In the genomic region with DNA sequence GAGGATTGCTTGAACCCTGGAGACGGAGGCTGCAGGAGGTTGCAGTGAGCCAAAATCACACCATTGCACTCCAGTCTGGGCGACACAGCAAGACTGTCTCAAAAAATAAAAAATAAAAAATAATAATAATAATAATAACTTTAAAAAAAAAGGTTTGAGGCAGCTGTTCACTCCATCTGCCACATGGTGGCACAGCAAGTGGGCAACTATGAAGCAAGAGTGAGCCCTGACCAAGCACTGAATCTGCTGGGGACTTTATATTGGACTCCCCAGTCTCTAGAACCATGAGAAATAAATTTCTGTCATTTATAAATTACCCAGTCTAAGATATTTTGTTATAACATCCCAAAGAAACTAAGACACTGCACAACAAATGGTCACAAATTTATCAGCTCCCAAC, we compare ENCODE assay signal across 11 cellular contexts. TPM values are rescaled to one million over a fixed set of nuclear protein-coding genes. Genes with fewer than 3 reads are reported as not detected.
DNase-seq lines count a peak whose midpoint lies in the region; ATAC-seq, FAIRE-seq and TF ChIP-seq lines count a peak whose summit lies in the region.
"Had no signal": no experiment of that assay in that cellular context is flagged by ENCODE, and none has a peak within 500 bp of the region (broad histone marks: within the 10 kb centered on the region; RNA-seq: fewer than 3 reads in every experiment).

No MANE protein-coding gene starts in this region.

- peaks cover 6% of the 10 kb centered on the region for H3K27me3 Mint-ChIP-seq in GM23338 (ENCODE audit: insufficient read depth, low read depth, poor library complexity)
- no peaks in the 10 kb centered on the region for H3K27me3 Mint-ChIP-seq in astrocyte (ENCODE audit: low read depth, unreplicated experiment)

- 33% methylated on average over 2 of the region's 2 CpGs for WGBS in right lobe of liver (ENCODE audit: insufficient coverage, low coverage, low lambda C conversion rate, missing lambda C conversion rate)

- no peaks in the 10 kb centered on the region for H3K9me2 ChIP-seq in GM23338 (ENCODE audit: insufficient read depth)

- H3K27me3 ChIP-seq in GM23338 (ENCODE audit: insufficient read depth) (no peaks in the 10 kb centered on the region), astrocyte (ENCODE audit: insufficient read depth, low read length) (no peaks in the 10 kb centered on the region), right lobe of liver (no peaks in the 10 kb centered on the region)

- H3K4me1 ChIP-seq in GM23338 (ENCODE audit: insufficient read depth) (peaks cover 5% of the 10 kb centered on the region; the same call in 1 of the 2 replicates), astrocyte (ENCODE audit: insufficient read depth, low read length) (peaks cover 6% of the 10 kb centered on the region), right lobe of liver (no peaks in the 10 kb centered on the region)

- H3K27ac ChIP-seq in GM23338 (ENCODE audit: low read depth) (no peak overlapping the region), astrocyte (ENCODE audit: low read depth, low read length) (no peak overlapping the region), right lobe of liver (no peak overlapping the region)

- H3K9ac ChIP-seq in astrocyte (ENCODE audit: low read length) = no peak overlapping the region

- H3K4me2 ChIP-seq in GM23338 (no peak overlapping the region), astrocyte (ENCODE audit: low read length) (no peak overlapping the region)

- ATAC-seq in GM23338 (no peak; the same call in 2 of the 3 replicates), right lobe of liver (peak; percentile 79 to 89 (median 84)), HG03460 (IDR thresholded peaks at IDR 0.05; ENCODE audit: unreplicated experiment) (no peak), GM19452 (IDR thresholded peaks at IDR 0.05; ENCODE audit: unreplicated experiment) (no peak), HG03045 (IDR thresholded peaks at IDR 0.05; ENCODE audit: unreplicated experiment) (no peak)

- no peaks in the 10 kb centered on the region; the same call in 1 of the 2 replicates for H4K20me1 ChIP-seq in GM23338 (replicated peaks; ENCODE audit: insufficient read depth)
- no peaks in the 10 kb centered on the region for H4K20me1 ChIP-seq in astrocyte (ENCODE audit: insufficient read depth, low read length)

- H3K9me3 Mint-ChIP-seq in GM23338 = peaks cover 4% of the 10 kb centered on the region; the same call in 1 of the 3 replicates
- H3K9me3 Mint-ChIP-seq in astrocyte (ENCODE audit: unreplicated experiment) = peaks cover 1% of the 10 kb centered on the region
- H3K9me3 Mint-ChIP-seq: activated naive CD4-positive, alpha-beta T cell treated with anti-CD3 and anti-CD28 coated beads for 36 hours had no signal

- no peak overlapping the region for H2AFZ ChIP-seq in GM23338
- H2AFZ ChIP-seq in astrocyte (ENCODE audit: low read depth, low read length) = no peak overlapping the region

- H3K79me2 ChIP-seq in GM23338 (replicated peaks; ENCODE audit: insufficient read depth) (no peaks in the 10 kb centered on the region), astrocyte (ENCODE audit: insufficient read depth, low read length) (no peaks in the 10 kb centered on the region)

- no peaks in the 10 kb centered on the region for H3K36me3 ChIP-seq in GM23338 (ENCODE audit: insufficient read depth)
- no peaks in the 10 kb centered on the region for H3K36me3 ChIP-seq in astrocyte (ENCODE audit: insufficient read depth, low read length)
- no peaks in the 10 kb centered on the region for H3K36me3 ChIP-seq in right lobe of liver

- intact Hi-C loops in right lobe of liver (cut with DNase I) = no loop called here

- H3F3A ChIP-seq in GM23338 (replicated peaks; ENCODE audit: low read depth) = no peaks in the 10 kb centered on the region

- H3K4me3 ChIP-seq in GM23338 (no peak overlapping the region), astrocyte (ENCODE audit: insufficient read depth, low read depth, low read length) (no peak overlapping the region), right lobe of liver (no peak overlapping the region)

- H3K9me3 ChIP-seq in astrocyte (ENCODE audit: insufficient read depth, low read depth, low read length) (peaks cover 3% of the 10 kb centered on the region), right lobe of liver (no peaks in the 10 kb centered on the region)

- TF ChIP-seq POLR2A in right lobe of liver (IDR thresholded peaks at IDR 0.05) = no peak

- peak; percentile 50 for DNase-seq in AG08395 (ENCODE audit: low spot score)
- DNase-seq in GM23338 (ENCODE audit: low spot score) = no peak
- no peak for DNase-seq in astrocyte (ENCODE audit: low read depth)
- no peak for DNase-seq in right lobe of liver
- no peak for DNase-seq in activated naive CD4-positive, alpha-beta T cell treated with anti-CD3 and anti-CD28 coated beads, Interleukin-2, amount 50 U/mL, for 16 hours
- DNase-seq: activated naive CD4-positive, alpha-beta T cell treated with anti-CD3 and anti-CD28 coated beads for 36 hours; T-helper 2 cell had no signal

- peaks cover 4% of the 10 kb centered on the region; the same call in 1 of the 3 replicates for H3K36me3 Mint-ChIP-seq in GM23338 (ENCODE audit: low read depth)
- H3K36me3 Mint-ChIP-seq in astrocyte (ENCODE audit: low read depth, unreplicated experiment) = no peaks in the 10 kb centered on the region

- no peak overlapping the region for H3K4me3 Mint-ChIP-seq in GM23338
- no peak overlapping the region for H3K4me3 Mint-ChIP-seq in astrocyte (ENCODE audit: unreplicated experiment)
- H3K4me3 Mint-ChIP-seq: activated naive CD4-positive, alpha-beta T cell treated with anti-CD3 and anti-CD28 coated beads for 36 hours had no signal

- H3K4me1 Mint-ChIP-seq in GM23338 = peaks cover 2% of the 10 kb centered on the region; the same call in 2 of the 3 replicates
- H3K4me1 Mint-ChIP-seq in astrocyte (ENCODE audit: low read depth, unreplicated experiment) = peaks cover 6% of the 10 kb centered on the region

- TF ChIP-seq CTCF in GM23338 (conservative IDR thresholded peaks at IDR 0.05; ENCODE audit: low read depth in 2 of 2) (peak; percentile 37 to 44; a peak in 3 of 4 replicates), astrocyte (IDR thresholded peaks at IDR 0.05; ENCODE audit: insufficient read depth, low read depth, low read length) (peak; percentile 21), right lobe of liver (IDR thresholded peaks at IDR 0.05) (peak; percentile 36 to 49 (median 42))

- FAIRE-seq in astrocyte (lab: Jason Lieb, UNC) = no peak

- H3K27ac Mint-ChIP-seq in GM23338 (no peak overlapping the region), astrocyte (ENCODE audit: unreplicated experiment) (no peak overlapping the region)
- H3K27ac Mint-ChIP-seq: activated naive CD4-positive, alpha-beta T cell treated with anti-CD3 and anti-CD28 coated beads for 36 hours had no signal

RNA-seq across cellular contexts. Expression of a gene that starts 14.6 kb away (rescaled TPM):
- total RNA-seq in GM23338 (2014; rRNA removed; shearing (Covaris generic)) = 21.7 and 25.2 TPM in 2 replicates
- 66.1 and 141 TPM in 2 replicates for polyA plus RNA-seq in GM23338 (2016; fragmentation: Nextera tagmentation; extraction: Ambion mirVana)
- total RNA-seq in astrocyte = 182 and 195 TPM in 2 replicates
- total RNA-seq in right lobe of liver = 100 to 1,000 TPM in 4 of 6 experiments, 10 to 100 TPM in 2; 34.7 to 160 (median 137) TPM

RNA-seq across cellular contexts. Expression of a gene that starts 14.8 kb away (rescaled TPM):
- 8.3 and 24.4 TPM in 2 replicates for total RNA-seq in GM23338 (2014; rRNA removed; shearing (Covaris generic))
- 4.4 and 4.6 TPM in 2 replicates for polyA plus RNA-seq in GM23338 (2016; fragmentation: Nextera tagmentation; extraction: Ambion mirVana)
- total RNA-seq in astrocyte (23.9 and 30.4 TPM in 2 replicates), right lobe of liver (10 to 100 TPM in 5 of 6 experiments, 1 to 10 TPM in 1; 9.4 to 14.9 (median 12.4) TPM)

RNA-seq across cellular contexts. Expression of a gene that starts 55.6 kb away (rescaled TPM):
- total RNA-seq in GM23338 (2014; rRNA removed; shearing (Covaris generic)) = 8.3 and 10.9 TPM in 2 replicates
- polyA plus RNA-seq in GM23338 (2016; fragmentation: Nextera tagmentation; extraction: Ambion mirVana) = 0.99 and 1.4 TPM in 2 replicates
- 0.57 and 1.2 TPM in 2 replicates for total RNA-seq in astrocyte
- total RNA-seq in right lobe of liver = 10 to 100 TPM in 2 of 6 experiments, 1 to 10 TPM in 4; 2.3 to 25.9 (median 5.3) TPM
- total RNA-seq: G401 had no signal

Comparison
In these comparisons a context has a peak if more than half of its experiments do, and no peak if none do; other contexts are left out.
1. ATAC-seq: peak in right lobe of liver (4 of 4); none in GM23338 (single experiment), HG03460 (single experiment), GM19452 (single experiment) and HG03045 (single experiment).
2. Peak in every context shown above with its lines, with median percentiles within 50 percentile points of each other: CTCF ChIP-seq.